Comparison of ENCODE assay signal across 1 cellular context in the genomic region with DNA sequence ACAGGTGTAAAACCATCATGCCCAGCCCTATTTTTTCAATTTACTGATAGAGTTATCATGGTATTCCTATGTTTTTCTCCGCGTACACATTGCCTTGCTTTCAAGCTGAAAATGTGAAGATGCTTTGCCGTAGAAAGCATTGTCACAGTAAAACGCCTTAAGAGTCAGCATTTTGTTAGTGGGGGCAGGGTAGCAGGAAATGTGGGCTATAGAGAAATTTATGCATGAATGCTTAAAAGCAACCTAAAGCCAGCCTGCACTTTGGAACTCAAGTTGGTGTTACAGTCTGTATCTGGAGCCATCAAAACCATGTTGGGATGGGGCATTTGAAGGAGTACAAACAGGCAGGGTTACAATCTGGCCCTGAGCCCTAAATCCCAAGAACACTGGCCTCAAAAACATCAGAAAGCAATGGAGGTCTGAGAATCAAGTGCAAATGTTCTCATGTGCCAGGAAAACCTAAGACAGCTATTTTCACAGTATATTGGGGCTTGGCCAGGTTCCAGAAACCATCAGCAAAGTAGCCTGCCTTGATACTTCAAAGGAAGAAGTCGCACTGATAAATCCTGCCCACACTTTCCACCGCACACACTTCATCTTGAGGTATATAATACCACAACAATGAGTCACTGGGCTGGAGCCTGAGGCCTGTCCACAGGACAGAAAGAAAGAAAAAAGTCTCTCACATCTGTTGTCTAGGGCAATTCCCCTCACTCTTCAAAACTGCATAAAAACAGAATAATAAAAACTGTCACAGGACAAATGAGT.
TF ChIP-seq lines count a peak whose summit lies in the region.

No MANE protein-coding gene starts in this region.

TF ChIP-seq in HEK293, 187 proteins besides CTCF, POLR2A, EP300 and RAD21 (continued from another document):
- TF ChIP-seq ZNF704 (tag by site-specific recombination; IDR thresholded peaks at IDR 0.05): no peak
- peak; percentile 13; the same call in 1 of the 2 replicates for TF ChIP-seq ZNF558 (tag by site-specific recombination; IDR thresholded peaks at IDR 0.05)
- TF ChIP-seq ZBTB21 (tag by site-specific recombination; IDR thresholded peaks at IDR 0.05): peak; percentile 58
- TF ChIP-seq, protein P1, sequence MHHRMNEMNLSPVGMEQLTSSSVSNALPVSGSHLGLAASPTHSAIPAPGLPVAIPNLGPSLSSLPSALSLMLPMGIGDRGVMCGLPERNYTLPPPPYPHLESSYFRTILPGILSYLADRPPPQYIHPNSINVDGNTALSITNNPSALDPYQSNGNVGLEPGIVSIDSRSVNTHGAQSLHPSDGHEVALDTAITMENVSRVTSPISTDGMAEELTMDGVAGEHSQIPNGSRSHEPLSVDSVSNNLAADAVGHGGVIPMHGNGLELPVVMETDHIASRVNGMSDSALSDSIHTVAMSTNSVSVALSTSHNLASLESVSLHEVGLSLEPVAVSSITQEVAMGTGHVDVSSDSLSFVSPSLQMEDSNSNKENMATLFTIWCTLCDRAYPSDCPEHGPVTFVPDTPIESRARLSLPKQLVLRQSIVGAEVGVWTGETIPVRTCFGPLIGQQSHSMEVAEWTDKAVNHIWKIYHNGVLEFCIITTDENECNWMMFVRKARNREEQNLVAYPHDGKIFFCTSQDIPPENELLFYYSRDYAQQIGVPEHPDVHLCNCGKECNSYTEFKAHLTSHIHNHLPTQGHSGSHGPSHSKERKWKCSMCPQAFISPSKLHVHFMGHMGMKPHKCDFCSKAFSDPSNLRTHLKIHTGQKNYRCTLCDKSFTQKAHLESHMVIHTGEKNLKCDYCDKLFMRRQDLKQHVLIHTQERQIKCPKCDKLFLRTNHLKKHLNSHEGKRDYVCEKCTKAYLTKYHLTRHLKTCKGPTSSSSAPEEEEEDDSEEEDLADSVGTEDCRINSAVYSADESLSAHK (tag by site-specific recombination; IDR thresholded peaks at IDR 0.05): peak; percentile 45; the same call in 1 of the 2 replicates
- TF ChIP-seq ZNF366 (tag by site-specific recombination; conservative IDR thresholded peaks at IDR 0.05): peak; percentile 79
- TF ChIP-seq ZNF426 (tag by site-specific recombination; IDR thresholded peaks at IDR 0.05): no peak
- no peak for TF ChIP-seq KLF7 (tag by site-specific recombination; IDR thresholded peaks at IDR 0.05; ENCODE audit: borderline replicate concordance)
- TF ChIP-seq, protein P2, sequence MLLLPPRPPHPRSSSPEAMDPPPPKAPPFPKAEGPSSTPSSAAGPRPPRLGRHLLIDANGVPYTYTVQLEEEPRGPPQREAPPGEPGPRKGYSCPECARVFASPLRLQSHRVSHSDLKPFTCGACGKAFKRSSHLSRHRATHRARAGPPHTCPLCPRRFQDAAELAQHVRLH (tag by site-specific recombination; IDR thresholded peaks at IDR 0.05): peak; percentile 84
- no peak for TF ChIP-seq KLF1 (tag by site-specific recombination; IDR thresholded peaks at IDR 0.05)
- TF ChIP-seq ZNF157 (tag by site-specific recombination; IDR thresholded peaks at IDR 0.05): no peak
- TF ChIP-seq ZNF311 (tag by site-specific recombination; IDR thresholded peaks at IDR 0.05; ENCODE audit: borderline replicate concordance): no peak
- no peak for TF ChIP-seq ZSCAN5A (tag by site-specific recombination; IDR thresholded peaks at IDR 0.05)
- TF ChIP-seq ZNF76 (tag by site-specific recombination; IDR thresholded peaks at IDR 0.05; ENCODE audit: borderline replicate concordance, low read depth): no peak
- peak; percentile 68; the same call in 1 of the 2 replicates for TF ChIP-seq EGR2 (tag by site-specific recombination; IDR thresholded peaks at IDR 0.05; ENCODE audit: low read depth)
- TF ChIP-seq ZNF132 (tag by site-specific recombination; IDR thresholded peaks at IDR 0.05; ENCODE audit: borderline replicate concordance): no peak
- TF ChIP-seq ZNF548 (tag by site-specific recombination; IDR thresholded peaks at IDR 0.05): no peak
